In the genomic region with DNA sequence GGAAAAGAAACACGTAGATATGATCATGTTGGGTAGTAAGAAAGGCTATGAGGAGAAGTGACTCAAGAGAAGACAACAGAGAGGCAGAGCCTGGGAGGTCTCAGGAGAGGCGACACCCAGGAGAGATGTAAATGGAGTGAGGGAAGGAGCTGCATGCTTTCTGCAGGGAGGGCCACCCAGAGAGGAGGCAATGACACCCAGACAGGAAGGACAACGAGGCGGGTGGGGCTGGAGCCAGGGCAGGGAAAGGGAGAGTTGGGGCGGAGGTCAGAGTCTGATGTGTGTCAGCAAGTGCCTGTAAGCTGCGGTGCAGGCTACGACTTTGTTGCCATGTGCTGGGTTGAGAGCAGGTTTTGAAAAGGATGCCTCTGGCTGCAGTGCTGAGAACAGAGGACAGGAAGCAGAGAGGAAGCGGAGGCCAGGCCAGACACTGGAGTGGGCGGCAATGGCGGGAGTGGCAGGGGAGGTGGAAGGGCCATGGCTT, we compare ENCODE assay signal across 13 cellular contexts. TPM values are rescaled to one million over a fixed set of nuclear protein-coding genes. Genes with fewer than 3 reads are reported as not detected.
DNase-seq lines count a peak whose midpoint lies in the region; ATAC-seq and TF ChIP-seq lines count a peak whose summit lies in the region.
"Had no signal": no experiment of that assay in that cellular context is flagged by ENCODE, and none has a peak within 500 bp of the region (broad histone marks: within the 10 kb centered on the region; RNA-seq: fewer than 3 reads in every experiment).

No MANE protein-coding gene starts in this region.

- H3K4me1 ChIP-seq in mucosa of rectum (ENCODE audit: control insufficient read depth in 2 of 2, insufficient read depth in 2 of 2, low read length in 2 of 2), result peaks cover 20 to 25% of the 10 kb centered on the region in 2 donors
- peaks cover 15% of the 10 kb centered on the region for H3K4me1 ChIP-seq in body of pancreas

- peaks cover 21% of the 10 kb centered on the region for H3K4me1 Mint-ChIP-seq in dendritic cell treated with granulocyte-macrophage colony-stimulating factor and Interleukin-4, amounts not matched to agents 40 ng/mL and 50 ng/mL, for 4 days (ENCODE audit: low read depth)

- intact Hi-C loops in dendritic cell treated with granulocyte-macrophage colony-stimulating factor and Interleukin-4, amounts not matched to agents 40 ng/mL and 50 ng/mL, for 4 days (cut with micrococcal nuclease), result no loop called here
- intact Hi-C loops in body of pancreas (cut with DNase I), result no loop called here

- H3K36me3 ChIP-seq in mucosa of rectum (ENCODE audit: control insufficient read depth in 2 of 2, insufficient read depth in 2 of 2, low read length in 2 of 2) (no peaks in the 10 kb centered on the region), body of pancreas (replicated peaks in 1 of 2; ENCODE audit: insufficient read depth in 1 of 2, low read depth in 2 of 2) (no peaks in the 10 kb centered on the region)

- no peaks in the 10 kb centered on the region for H3K9me3 Mint-ChIP-seq in dendritic cell treated with granulocyte-macrophage colony-stimulating factor and Interleukin-4, amounts not matched to agents 40 ng/mL and 50 ng/mL, for 4 days
- H3K9me3 Mint-ChIP-seq: activated naive CD4-positive, alpha-beta T cell treated with anti-CD3 and anti-CD28 coated beads, Interleukin-2, amount 50 U/mL, for 24 hours had no signal

- peaks cover 12% of the 10 kb centered on the region for H3K27me3 Mint-ChIP-seq in dendritic cell treated with granulocyte-macrophage colony-stimulating factor and Interleukin-4, amounts not matched to agents 40 ng/mL and 50 ng/mL, for 4 days
- H3K27me3 Mint-ChIP-seq: activated naive CD4-positive, alpha-beta T cell treated with anti-CD3 and anti-CD28 coated beads, Interleukin-2, amount 50 U/mL, for 24 hours had no signal

- H3K27ac ChIP-seq in mucosa of rectum (ENCODE audit: low read depth in 2 of 2, low read length in 2 of 2), result peak overlapping the region; percentile 52 to 59
- no peak overlapping the region for H3K27ac ChIP-seq in body of pancreas

- WGBS in body of pancreas, 2 donors, result 79 to 89% methylated on average over 10 of the region's 10 CpGs

- no peak for TF ChIP-seq CTCF in body of pancreas (IDR thresholded peaks at IDR 0.05)

- TF ChIP-seq POLR2A in body of pancreas (IDR thresholded peaks at IDR 0.05), result no peak

- peak overlapping the region in 1 of 2 donors; percentile 31 for H3K4me3 ChIP-seq in mucosa of rectum (ENCODE audit: low read length in 2 of 2)
- no peak overlapping the region for H3K4me3 ChIP-seq in body of pancreas

- peak overlapping the region; percentile 42 for H3K27ac Mint-ChIP-seq in dendritic cell treated with granulocyte-macrophage colony-stimulating factor and Interleukin-4, amounts not matched to agents 40 ng/mL and 50 ng/mL, for 4 days
- H3K27ac Mint-ChIP-seq: activated naive CD4-positive, alpha-beta T cell treated with anti-CD3 and anti-CD28 coated beads, Interleukin-2, amount 50 U/mL, for 24 hours had no signal

- no peak for ATAC-seq in body of pancreas

- no peaks in the 10 kb centered on the region for H3K36me3 Mint-ChIP-seq in dendritic cell treated with granulocyte-macrophage colony-stimulating factor and Interleukin-4, amounts not matched to agents 40 ng/mL and 50 ng/mL, for 4 days (ENCODE audit: low read depth)
- H3K36me3 Mint-ChIP-seq: activated naive CD4-positive, alpha-beta T cell treated with anti-CD3 and anti-CD28 coated beads, Interleukin-2, amount 50 U/mL, for 24 hours had no signal

- H3K27me3 ChIP-seq in mucosa of rectum (ENCODE audit: control insufficient read depth in 2 of 2, insufficient read depth in 2 of 2, low read length in 2 of 2), result no peaks in the 10 kb centered on the region
- no peaks in the 10 kb centered on the region for H3K27me3 ChIP-seq in body of pancreas

- no peak overlapping the region for H3K4me3 Mint-ChIP-seq in dendritic cell treated with granulocyte-macrophage colony-stimulating factor and Interleukin-4, amounts not matched to agents 40 ng/mL and 50 ng/mL, for 4 days
- H3K4me3 Mint-ChIP-seq: activated naive CD4-positive, alpha-beta T cell treated with anti-CD3 and anti-CD28 coated beads, Interleukin-2, amount 50 U/mL, for 24 hours had no signal

- H3K9me3 ChIP-seq in mucosa of rectum (ENCODE audit: control insufficient read depth in 2 of 2, low read length in 2 of 2), result no peaks in the 10 kb centered on the region
- no peaks in the 10 kb centered on the region for H3K9me3 ChIP-seq in body of pancreas

- DNase-seq in EH (ENCODE audit: low read depth), result peak; percentile 93
- DNase-seq in NCI-H226, result peak; percentile 47
- DNase-seq in NCI-H146 (lab: John Stamatoyannopoulos, UW), result no peak
- DNase-seq in central memory CD4-positive, alpha-beta T cell, result no peak
- DNase-seq in RPMI8226, result no peak
- no peak for DNase-seq in body of pancreas
- DNase-seq: activated CD4-positive, CD25-positive, alpha-beta regulatory T cell; NCI-H1105; NCI-H524 treated with DMSO at 0.1 percent for 48 hours; SHP77 treated with DMSO at 0.1 percent for 48 hours had no signal

- H3K9ac ChIP-seq in mucosa of rectum (ENCODE audit: low read depth in 1 of 2, low read length in 2 of 2), result no peak overlapping the region

RNA-seq across cellular contexts. Expression of a gene that starts 31.3 kb away (rescaled TPM):
- not detected for total RNA-seq in body of pancreas

RNA-seq across cellular contexts. Expression of a gene that starts 49.1 kb away (rescaled TPM):
- total RNA-seq in body of pancreas, result 100 to 1,000 TPM in 1 of 2 donors, 10 to 100 TPM in 1; 35.8 to 123 TPM

Comparison
In these comparisons a context has a peak if more than half of its experiments do, and no peak if none do; other contexts are left out.
1. DNase-seq: peak in EH (single experiment) and NCI-H226 (single experiment); none in NCI-H146 (single experiment), central memory CD4-positive, alpha-beta T cell (single experiment), RPMI8226 (single experiment) and body of pancreas (0 of 4).
2. H3K27ac ChIP-seq: peak in mucosa of rectum (2 of 2); none in body of pancreas (0 of 4).